In the genomic region with DNA sequence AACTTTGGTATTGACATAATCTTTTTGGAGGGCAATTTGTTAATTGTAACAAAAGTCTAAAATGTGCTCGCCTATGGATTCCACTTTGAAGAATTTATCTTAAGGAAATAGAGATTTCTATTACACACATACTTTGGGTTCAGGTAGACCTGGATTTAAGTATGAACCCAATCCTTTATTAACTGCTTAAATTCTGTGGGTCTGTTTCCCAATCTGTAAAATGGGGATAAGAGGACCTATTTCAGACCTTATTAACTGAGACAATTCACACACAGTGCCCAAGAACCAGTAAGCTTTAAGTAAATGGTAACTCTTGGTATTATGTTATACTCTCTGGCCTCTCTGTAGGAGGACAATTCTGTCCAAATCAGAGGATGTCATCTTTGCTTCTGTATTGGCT, we compare ENCODE assay signal across 8 cellular contexts. TPM values are rescaled to one million over a fixed set of nuclear protein-coding genes. Genes with fewer than 3 reads are reported as not detected.
DNase-seq lines count a peak whose midpoint lies in the region; ATAC-seq and TF ChIP-seq lines count a peak whose summit lies in the region.

No MANE protein-coding gene starts in this region.

- H3K36me3 ChIP-seq in right atrium auricular region = peaks cover 23% of the 10 kb centered on the region
- H3K36me3 ChIP-seq in mammary epithelial cell (ENCODE audit: insufficient read depth, low read length) = peaks cover 12% of the 10 kb centered on the region
- no peaks in the 10 kb centered on the region for H3K36me3 ChIP-seq in mucosa of stomach (ENCODE audit: control insufficient read depth, insufficient read depth, low read length)

- H3K4me1 ChIP-seq in right atrium auricular region = peaks cover 0 to 25% of the 10 kb centered on the region in 2 donors
- peaks cover 18% of the 10 kb centered on the region for H3K4me1 ChIP-seq in mammary epithelial cell (ENCODE audit: insufficient read depth, low read length)
- H3K4me1 ChIP-seq in mucosa of stomach (ENCODE audit: control insufficient read depth, insufficient read depth, low read length) = peaks cover 18% of the 10 kb centered on the region

- H3K9me3 ChIP-seq in right atrium auricular region = no peaks in the 10 kb centered on the region
- H3K9me3 ChIP-seq in mammary epithelial cell (replicated peaks; ENCODE audit: insufficient read depth, low read length) = no peaks in the 10 kb centered on the region
- no peaks in the 10 kb centered on the region for H3K9me3 ChIP-seq in mucosa of stomach (ENCODE audit: control insufficient read depth, low read length)

- H3K9ac ChIP-seq in mammary epithelial cell (ENCODE audit: insufficient read depth, low read length) (peak overlapping the region; percentile 71), mucosa of stomach (ENCODE audit: low read length) (peak overlapping the region; percentile 83)

- BruUV-seq in mammary epithelial cell (replicated peaks; lab: Mats Ljungman, UMichigan) = TSS peak; percentile 91

- no peaks in the 10 kb centered on the region for H4K20me1 ChIP-seq in mammary epithelial cell (ENCODE audit: insufficient read depth, low read length)

- intact Hi-C loops in left ventricle myocardium superior (cut with micrococcal nuclease) = no loop called here
- intact Hi-C loops in mammary epithelial cell (cut with micrococcal nuclease) = loop anchor here (1.0 to 5.0 kb wide), 4 partner anchors 47 to 85 kb away; partner anchors contain the start of genes PGF and ZC2HC1C

- no peaks in the 10 kb centered on the region for H3K27me3 ChIP-seq in right atrium auricular region
- H3K27me3 ChIP-seq in mammary epithelial cell (ENCODE audit: insufficient read depth, low read length) = no peaks in the 10 kb centered on the region
- H3K27me3 ChIP-seq in mucosa of stomach (ENCODE audit: control insufficient read depth, insufficient read depth, low read length) = no peaks in the 10 kb centered on the region

- ATAC-seq in left ventricle myocardium superior = no peak
- ATAC-seq in HG03159 (IDR thresholded peaks at IDR 0.05; ENCODE audit: unreplicated experiment) = no peak

- TF ChIP-seq CTCF in right atrium auricular region (IDR thresholded peaks at IDR 0.05) (no peak), mammary epithelial cell (conservative IDR thresholded peaks at IDR 0.05 in 1 of 2, IDR thresholded peaks at IDR 0.05 in 1 of 2; ENCODE audit: extremely low read depth in 1 of 2, insufficient read depth in 1 of 2, low read depth in 1 of 2, low read length in 2 of 2) (no peak), GM20000 (IDR thresholded peaks at IDR 0.05; ENCODE audit: extremely low read depth, missing control alignments) (no peak)

- H3K27ac ChIP-seq in right atrium auricular region (peak overlapping the region; percentile 88 to 89), mammary epithelial cell (ENCODE audit: insufficient read depth, low read depth, low read length) (peak overlapping the region; percentile 87)

- in situ Hi-C loops in mammary epithelial cell (cut with MboI; ENCODE audit: low sequenced_read_pairs in 2 of 2) = loop anchor here in 1 of 2 donors (5.0 kb wide), 1 partner anchor 55 kb away; no protein-coding TSS in a partner anchor

- dilution Hi-C loops in mammary epithelial cell (cut with HindIII; ENCODE audit: low sequenced_read_pairs) = no loop called here

- WGBS in mammary epithelial cell (ENCODE audit: low coverage, missing lambda C conversion rate) = 67% methylated on average over 1 of the region's 1 CpG

- H3K4me3 ChIP-seq in right atrium auricular region = peak overlapping the region in 1 of 2 donors; percentile 95
- H3K4me3 ChIP-seq in mammary epithelial cell (replicated peaks in 1 of 3; ENCODE audit: insufficient read depth in 1 of 3, low read depth in 2 of 3, low read length in 3 of 3) = peak overlapping the region; percentile 29 to 89 (median 80)
- peak overlapping the region; percentile 62 for H3K4me3 ChIP-seq in mucosa of stomach (ENCODE audit: low read length)

- CTCF ChIA-PET in mammary epithelial cell (lab: Charles Lee; ENCODE audit: low non-redundant PET) = interaction anchor here (0.7 kb wide), 1 partner anchor 904 kb away, joined by 4 read pairs; no protein-coding TSS in a partner anchor

- H3K79me2 ChIP-seq in mammary epithelial cell (ENCODE audit: insufficient read depth, low read length) = peaks cover 35% of the 10 kb centered on the region

- H3K4me2 ChIP-seq in mammary epithelial cell (ENCODE audit: insufficient read depth, low read depth, low read length) = peak overlapping the region; percentile 77

- peak overlapping the region; percentile 91 for H2AFZ ChIP-seq in mammary epithelial cell (ENCODE audit: low read depth, low read length)

- DNase-seq in right atrium auricular region (ENCODE audit: low spot score) (no peak), left ventricle myocardium superior (no peak), mammary epithelial cell (no peak), GM20000 (ENCODE audit: low spot score) (no peak), SW480 (ENCODE audit: low spot score) (no peak)
- DNase-seq in stimulated activated CD4-positive, alpha-beta T cell treated with anti-CD3 and anti-CD28 coated beads, Interleukin-4, amount 100 ng/mL, for 1 hour = no peak

RNA-seq across cellular contexts. Expression of gene EIF2B2, which starts 0.8 kb away (rescaled TPM):
- 10 to 100 TPM; 26.1 to 35.3 TPM for total RNA-seq in right atrium auricular region
- total RNA-seq in left ventricle myocardium superior = 34.5 TPM
- total RNA-seq in mammary epithelial cell = 10 to 100 TPM; 47.8 to 57.3 TPM
- polyA plus RNA-seq in mammary epithelial cell = 127 TPM
- 24.7 TPM for polyA minus RNA-seq in mammary epithelial cell

RNA-seq across cellular contexts. Expression of gene PGF, which starts 46.5 kb away (rescaled TPM):
- total RNA-seq in right atrium auricular region = 1 to 10 TPM; 3.3 to 7.0 TPM
- 4.9 TPM for total RNA-seq in left ventricle myocardium superior
- total RNA-seq in mammary epithelial cell = 10 to 100 TPM; 16.5 to 31.9 TPM
- polyA plus RNA-seq in mammary epithelial cell = 24.0 TPM
- polyA minus RNA-seq in mammary epithelial cell = 18.0 TPM

RNA-seq across cellular contexts. Expression of gene MLH3, which starts 49.4 kb away (rescaled TPM):
- 10 to 100 TPM; 16.1 to 19.1 TPM for total RNA-seq in right atrium auricular region
- total RNA-seq in left ventricle myocardium superior = 19.1 TPM
- 10 to 100 TPM; 11.9 to 15.8 TPM for total RNA-seq in mammary epithelial cell
- 5.5 TPM for polyA plus RNA-seq in mammary epithelial cell
- 20.7 TPM for polyA minus RNA-seq in mammary epithelial cell
